Comparison of ENCODE assay signal across 8 cellular contexts in genomic region chr5:108381034-108381954, GRCh38. TPM values are rescaled to one million over a fixed set of nuclear protein-coding genes. Genes with fewer than 3 reads are reported as not detected.
DNase-seq lines count a peak whose midpoint lies in the region; ATAC-seq, FAIRE-seq and TF ChIP-seq lines count a peak whose summit lies in the region.

No MANE protein-coding gene starts in this region.

- H3K27ac ChIP-seq in pancreas (peak overlapping the region; percentile 99), thyroid gland (peak overlapping the region; percentile 97 to 100 (median 98))

- H3K27ac Mint-ChIP-seq in activated naive CD4-positive, alpha-beta T cell treated with anti-CD3 and anti-CD28 coated beads, Interleukin-2, amount 50 U/mL, for 24 hours = peak overlapping the region; percentile 60

- no peaks in the 10 kb centered on the region for H3K27me3 Mint-ChIP-seq in activated naive CD4-positive, alpha-beta T cell treated with anti-CD3 and anti-CD28 coated beads, Interleukin-2, amount 50 U/mL, for 24 hours

- peaks cover 4% of the 10 kb centered on the region for H3K9me3 Mint-ChIP-seq in activated naive CD4-positive, alpha-beta T cell treated with anti-CD3 and anti-CD28 coated beads, Interleukin-2, amount 50 U/mL, for 24 hours

- H3K4me1 ChIP-seq in pancreas (peaks cover 0 to 24% (median 4%) of the 10 kb centered on the region in 3 donors), thyroid gland (peaks cover 13 to 15% of the 10 kb centered on the region in 2 donors)

- FAIRE-seq in pancreas (lab: Jason Lieb, UNC) = no peak

- H3K4me3 ChIP-seq in pancreas (peak overlapping the region; percentile 82 to 94 (median 94)), thyroid gland (replicated peaks in 1 of 3) (peak overlapping the region; percentile 75 to 95 (median 85))

- H3K36me3 ChIP-seq in pancreas (no peaks in the 10 kb centered on the region), thyroid gland (no peaks in the 10 kb centered on the region)

- no peak for TF ChIP-seq CTCF in pancreas (IDR thresholded peaks at IDR 0.05)
- TF ChIP-seq CTCF in thyroid gland (IDR thresholded peaks at IDR 0.05) = peak in 3 of 6 experiments; percentile 3 to 15 (median 13)

- WGBS in pancreas, 2 donors = 0 to 1% methylated on average over 52 to 112 of the region's 112 CpGs
- 0% methylated on average over 11 of the region's 112 CpGs; no CpG with 5 or more reads in 1 of the 2 donors for WGBS in thyroid gland, 2 donors

- intact Hi-C loops in head of caudate nucleus (cut with DNase I) = no loop called here
- intact Hi-C loops in pancreas (cut with DNase I) = no loop called here
- intact Hi-C loops in thyroid gland (cut with DNase I) = no loop called here

- H3K4me3 Mint-ChIP-seq in activated naive CD4-positive, alpha-beta T cell treated with anti-CD3 and anti-CD28 coated beads, Interleukin-2, amount 50 U/mL, for 24 hours = peak overlapping the region; percentile 90

- peak; percentile 43 for DNase-seq in COR-L47 (lab: John Stamatoyannopoulos, UW)
- peak; percentile 38 to 92 (median 82) for DNase-seq in head of caudate nucleus
- DNase-seq in pancreas = peak; percentile 77 to 92 (median 82)
- peak; percentile 78 to 84 for DNase-seq in thyroid gland

- no peaks in the 10 kb centered on the region for H3K9me3 ChIP-seq in pancreas
- H3K9me3 ChIP-seq in thyroid gland = no peaks in the 10 kb centered on the region

- peaks cover 47% of the 10 kb centered on the region for H3K4me1 Mint-ChIP-seq in activated naive CD4-positive, alpha-beta T cell treated with anti-CD3 and anti-CD28 coated beads, Interleukin-2, amount 50 U/mL, for 24 hours

- no peaks in the 10 kb centered on the region for H3K27me3 ChIP-seq in pancreas
- no peaks in the 10 kb centered on the region for H3K27me3 ChIP-seq in thyroid gland

- ATAC-seq in GM19395 (IDR thresholded peaks at IDR 0.05; ENCODE audit: unreplicated experiment) = peak; percentile 45
- peak; percentile 42 for ATAC-seq in HG03520 (IDR thresholded peaks at IDR 0.05; ENCODE audit: unreplicated experiment)
- peak; percentile 63 to 80 (median 76) for ATAC-seq in pancreas

- TF ChIP-seq POLR2A in Raji (IDR thresholded peaks at IDR 0.05; ENCODE audit: insufficient read depth, low read depth, low read length) (0 out of 2 replicates have a peak, but pooled peaks have one; percentile 19), thyroid gland (IDR thresholded peaks at IDR 0.05) (peak in 1 of 2 donors; percentile 75)

- H3K36me3 Mint-ChIP-seq in activated naive CD4-positive, alpha-beta T cell treated with anti-CD3 and anti-CD28 coated beads, Interleukin-2, amount 50 U/mL, for 24 hours = peaks cover 6% of the 10 kb centered on the region

RNA-seq across cellular contexts. Expression of gene FBXL17, which starts 0.6 kb away (rescaled TPM):
- total RNA-seq in pancreas (10 to 100 TPM in 2 of 6 donors, 1 to 10 TPM in 4; 6.4 to 11.1 (median 8.7) TPM), thyroid gland (10 to 100 TPM; 37.6 to 77.7 (median 55.6) TPM)
- 1 to 10 TPM; 4.2 to 7.0 TPM for polyA plus RNA-seq in pancreas

Comparison
In these comparisons a context has a peak if more than half of its experiments do, and no peak if none do; other contexts are left out.
1. Peak in every context shown above with its lines: DNase-seq, ATAC-seq, H3K4me3 ChIP-seq and H3K27ac ChIP-seq.